ENCODE assay signal across 21 cellular contexts in the genomic region with DNA sequence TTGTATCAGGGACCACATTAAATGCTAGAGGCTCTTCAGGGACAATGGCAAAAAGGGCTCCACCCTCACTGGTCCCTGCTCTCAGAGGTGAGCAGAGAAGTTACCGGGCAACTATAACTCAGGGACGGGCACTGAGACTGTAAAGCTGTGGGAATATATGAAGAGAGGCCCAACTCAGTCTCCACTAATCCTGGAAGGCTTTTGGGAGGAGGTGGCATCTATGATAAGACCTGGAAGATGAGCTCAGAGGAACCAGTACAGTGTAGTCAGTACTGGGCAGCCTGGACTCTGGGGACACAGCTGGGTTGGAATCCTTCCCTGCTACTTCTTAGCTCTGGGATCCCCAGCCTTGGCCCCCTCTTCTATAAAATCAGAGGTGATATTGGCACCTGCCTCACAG.
DNase-seq lines count a peak whose midpoint lies in the region; ATAC-seq and TF ChIP-seq lines count a peak whose summit lies in the region.
"Had no signal": no experiment of that assay in that cellular context is flagged by ENCODE, and none has a peak within 500 bp of the region (broad histone marks: within the 10 kb centered on the region; RNA-seq: fewer than 3 reads in every experiment).

No MANE protein-coding gene starts in this region.

- H3K4me3 Mint-ChIP-seq in WTC11 = no peak overlapping the region
- H3K4me3 Mint-ChIP-seq: CD4-positive, alpha-beta T cell had no signal

- 96 to 98% methylated on average over 2 of the region's 2 CpGs for WGBS in heart right ventricle, 2 donors
- WGBS in stomach, 5 donors = 62 to 77% (median 76%) methylated on average over 2 of the region's 2 CpGs
- WGBS in trophoblast cell (ENCODE audit: extremely low coverage, insufficient coverage, insufficient read length) = no CpG with 5 or more reads among the region's 2 CpGs

- DNase-seq in left ventricle myocardium inferior = no peak
- DNase-seq in heart right ventricle = no peak
- DNase-seq in WTC11 (ENCODE audit: low spot score) = no peak
- no peak for DNase-seq in lower lobe of right lung
- DNase-seq in stomach = no peak
- no peak for DNase-seq in NCI-H1105 (lab: John Stamatoyannopoulos, UW)
- no peak for DNase-seq in trophoblast cell
- DNase-seq: AML-193; CD4-positive, alpha-beta T cell; HCEC 1CT; MV-4-11; NCI-H146; NCI-H1930; NCI-H2107; NCI-H526; PC-9; Right ventricle myocardium superior; RPMI8226 had no signal

- H3K27ac ChIP-seq in left ventricle myocardium inferior (replicated peaks) (peak overlapping the region; percentile 84), heart right ventricle (peak overlapping the region in 3 of 10 donors; percentile 33 to 81 (median 62)), lower lobe of right lung (peak overlapping the region; percentile 36), stomach (peak overlapping the region in 3 of 5 donors; percentile 9 to 89 (median 53)), trophoblast cell (ENCODE audit: low read depth, low read length) (no peak overlapping the region)
- H3K27ac ChIP-seq: BLaER1 treated with 17β-estradiol and CSF1 and Interleukin-3, amounts not matched to agents 10 nM and 100 nM; PC-9; SJSA1 had no signal

- H3K4me1 ChIP-seq in left ventricle myocardium inferior (peaks cover 67% of the 10 kb centered on the region), heart right ventricle (peaks cover 14 to 75% (median 49%) of the 10 kb centered on the region in 9 donors), lower lobe of right lung (peaks cover 21% of the 10 kb centered on the region), stomach (peaks cover 34 to 67% (median 44%) of the 10 kb centered on the region in 4 donors), trophoblast cell (ENCODE audit: control insufficient read depth in 1 of 2, insufficient read depth in 2 of 2, low read length in 2 of 2) (no peaks in the 10 kb centered on the region)

- H4K91ac ChIP-seq in trophoblast cell (ENCODE audit: low read depth, low read length) = no peak overlapping the region

- TF ChIP-seq POLR2A in stomach (IDR thresholded peaks at IDR 0.05) = no peak

- no peak overlapping the region for H2BK12ac ChIP-seq in trophoblast cell (ENCODE audit: low read length)

- no peak overlapping the region for H2BK120ac ChIP-seq in trophoblast cell (ENCODE audit: insufficient read depth, low read length, poor library complexity)

- H3K27me3 Mint-ChIP-seq in WTC11 (ENCODE audit: low read depth) = no peaks in the 10 kb centered on the region
- H3K27me3 Mint-ChIP-seq: CD4-positive, alpha-beta T cell had no signal

- POLR2A ChIA-PET in WTC11 (lab: Charles Lee) = no interaction called here

- H3K23ac ChIP-seq in trophoblast cell (ENCODE audit: low read length) = no peak overlapping the region

- H3K79me1 ChIP-seq in trophoblast cell (ENCODE audit: low read length) = no peaks in the 10 kb centered on the region

- no peak overlapping the region for H4K12ac ChIP-seq in trophoblast cell (ENCODE audit: low read depth, low read length)

- H3K4ac ChIP-seq in trophoblast cell (ENCODE audit: low read depth, low read length) = no peak overlapping the region

- H3K9me3 Mint-ChIP-seq in WTC11 = no peaks in the 10 kb centered on the region
- H3K9me3 Mint-ChIP-seq: CD4-positive, alpha-beta T cell had no signal

- TF ChIP-seq CTCF in left ventricle myocardium inferior (IDR thresholded peaks at IDR 0.05; ENCODE audit: borderline replicate concordance) (no peak), heart right ventricle (IDR thresholded peaks at IDR 0.05) (no peak), WTC11 (IDR thresholded peaks at IDR 0.05) (no peak), lower lobe of right lung (IDR thresholded peaks at IDR 0.05) (no peak), stomach (IDR thresholded peaks at IDR 0.05) (no peak)

- no peak overlapping the region for H2AK5ac ChIP-seq in trophoblast cell (ENCODE audit: low read length)

- no peak overlapping the region for H4K8ac ChIP-seq in trophoblast cell (ENCODE audit: low read depth, low read length)

- H3K27ac Mint-ChIP-seq in WTC11 = 0 out of 2 replicates have a peak overlapping the region, but pooled peaks have one; percentile 15
- H3K27ac Mint-ChIP-seq: CD4-positive, alpha-beta T cell had no signal

- no peak for TF ChIP-seq EP300 in stomach (IDR thresholded peaks at IDR 0.05)

- no peak overlapping the region for H3K4me2 ChIP-seq in trophoblast cell (ENCODE audit: low read length)
- H3K4me2 ChIP-seq: BLaER1 treated with 17β-estradiol and CSF1 and Interleukin-3, amounts not matched to agents 10 nM and 100 nM; PC-9 had no signal

- ATAC-seq in heart right ventricle (no peak), WTC11 (no peak), lower lobe of right lung (no peak), HG02938 (IDR thresholded peaks at IDR 0.05; ENCODE audit: unreplicated experiment) (no peak)

- CTCF ChIA-PET in WTC11 (lab: Charles Lee) = interaction anchor here (1.0 to 1.1 kb wide), 2 partner anchors 61 to 243 kb away, joined by 3 to 5 read pairs; no protein-coding TSS in a partner anchor

- no peaks in the 10 kb centered on the region for H3K36me3 Mint-ChIP-seq in WTC11

- no peaks in the 10 kb centered on the region for H3K79me2 ChIP-seq in trophoblast cell (ENCODE audit: control insufficient read depth, insufficient read depth, low read length, poor library complexity)

- H3K14ac ChIP-seq in trophoblast cell (ENCODE audit: low read length) = no peak overlapping the region

- H3K4me3 ChIP-seq in left ventricle myocardium inferior (no peak overlapping the region), heart right ventricle (no peak overlapping the region), lower lobe of right lung (no peak overlapping the region), stomach (no peak overlapping the region), trophoblast cell (ENCODE audit: low read depth, low read length) (no peak overlapping the region)
- H3K4me3 ChIP-seq: BLaER1 treated with 17β-estradiol and CSF1 and Interleukin-3, amounts not matched to agents 10 nM and 100 nM; PC-9; SJSA1 had no signal

- no peak overlapping the region for H3K9ac ChIP-seq in trophoblast cell (ENCODE audit: low read length)
- H3K9ac ChIP-seq: BLaER1 treated with 17β-estradiol and CSF1 and Interleukin-3, amounts not matched to agents 10 nM and 100 nM had no signal

- peaks cover 32% of the 10 kb centered on the region for H3K4me1 Mint-ChIP-seq in WTC11

- H2AFZ ChIP-seq in trophoblast cell (ENCODE audit: insufficient read depth, low read length, poor library complexity) = no peak overlapping the region
- H2AFZ ChIP-seq: PC-9 had no signal

- intact Hi-C loops in left ventricle myocardium inferior (cut with micrococcal nuclease) = no loop called here
- intact Hi-C loops in heart right ventricle (cut with DNase I) = no loop called here
- intact Hi-C loops in lower lobe of right lung (cut with DNase I) = no loop called here
- intact Hi-C loops in stomach (cut with DNase I; ENCODE audit: low total_unique reads) = no loop called here

- no peak overlapping the region for H3K18ac ChIP-seq in trophoblast cell (ENCODE audit: low read length)

- H3K9me3 ChIP-seq in left ventricle myocardium inferior (replicated peaks) (no peaks in the 10 kb centered on the region), heart right ventricle (no peaks in the 10 kb centered on the region), lower lobe of right lung (no peaks in the 10 kb centered on the region), stomach (no peaks in the 10 kb centered on the region), trophoblast cell (ENCODE audit: insufficient read depth, low read depth, low read length) (no peaks in the 10 kb centered on the region)
- H3K9me3 ChIP-seq: BLaER1 treated with 17β-estradiol and CSF1 and Interleukin-3, amounts not matched to agents 10 nM and 100 nM; SJSA1 had no signal

- H3K36me3 ChIP-seq in left ventricle myocardium inferior = no peaks in the 10 kb centered on the region
- H3K36me3 ChIP-seq in heart right ventricle = no peaks in the 10 kb centered on the region
- no peaks in the 10 kb centered on the region for H3K36me3 ChIP-seq in lower lobe of right lung
- no peaks in the 10 kb centered on the region for H3K36me3 ChIP-seq in stomach
- H3K36me3 ChIP-seq in trophoblast cell (ENCODE audit: control insufficient read depth in 1 of 2, insufficient read depth in 2 of 2, low read length in 2 of 2) = no peaks in the 10 kb centered on the region
- H3K36me3 ChIP-seq: BLaER1 treated with 17β-estradiol and CSF1 and Interleukin-3, amounts not matched to agents 10 nM and 100 nM; SJSA1 had no signal

- H2BK5ac ChIP-seq in trophoblast cell (ENCODE audit: low read depth, low read length, poor library complexity) = no peak overlapping the region

- no peaks in the 10 kb centered on the region for H3K27me3 ChIP-seq in left ventricle myocardium inferior (ENCODE audit: low read depth)
- H3K27me3 ChIP-seq in heart right ventricle = no peaks in the 10 kb centered on the region
- H3K27me3 ChIP-seq in lower lobe of right lung (ENCODE audit: low read depth) = no peaks in the 10 kb centered on the region
- H3K27me3 ChIP-seq in stomach = no peaks in the 10 kb centered on the region
- H3K27me3 ChIP-seq in trophoblast cell (ENCODE audit: insufficient read depth, low read length) = no peaks in the 10 kb centered on the region
- H3K27me3 ChIP-seq: BLaER1 treated with 17β-estradiol and CSF1 and Interleukin-3, amounts not matched to agents 10 nM and 100 nM had no signal

TF ChIP-seq in WTC11, 78 proteins besides CTCF, POLR2A, EP300 and RAD21 (continues in another document):
- TF ChIP-seq HMGXB4 (CRISPR knock-in tag; IDR thresholded peaks at IDR 0.05) = no peak
- TF ChIP-seq CREB1 (CRISPR knock-in tag; IDR thresholded peaks at IDR 0.05) = no peak
- TF ChIP-seq HMGA2 (CRISPR knock-in tag; IDR thresholded peaks at IDR 0.05) = no peak
- TF ChIP-seq RORB (CRISPR knock-in tag; IDR thresholded peaks at IDR 0.05) = no peak
- no peak for TF ChIP-seq TP53 (CRISPR knock-in tag; IDR thresholded peaks at IDR 0.05)
- no peak for TF ChIP-seq SMAD3 (CRISPR knock-in tag; IDR thresholded peaks at IDR 0.05; ENCODE audit: borderline replicate concordance)
- no peak for TF ChIP-seq TCF7 (CRISPR knock-in tag; IDR thresholded peaks at IDR 0.05; ENCODE audit: low read depth)
- TF ChIP-seq ZNF232 (CRISPR knock-in tag; IDR thresholded peaks at IDR 0.05) = no peak
- no peak for TF ChIP-seq ATF1 (CRISPR knock-in tag; IDR thresholded peaks at IDR 0.05)
